In genomic region chr11:15621565-15621964, GRCh38 we compare ENCODE assay signal across 2 cellular contexts.
TF ChIP-seq lines count a peak whose summit lies in the region.

No MANE protein-coding gene starts in this region.

TF ChIP-seq in liver, 16 proteins besides CTCF, POLR2A, EP300 and RAD21 (continued from another document):
- TF ChIP-seq REST (IDR thresholded peaks at IDR 0.05) (no peak), MAX (IDR thresholded peaks at IDR 0.05) (no peak), EGR1 (IDR thresholded peaks at IDR 0.05; ENCODE audit: low read depth in 2 of 2) (no peak), RXRA (IDR thresholded peaks at IDR 0.05) (peak; percentile 9 to 53), ATF3 (IDR thresholded peaks at IDR 0.05) (no peak), NR2F2 (IDR thresholded peaks at IDR 0.05) (peak; percentile 94), ZBTB33 (IDR thresholded peaks at IDR 0.05) (no peak), TAF1 (conservative IDR thresholded peaks at IDR 0.05) (no peak), HNF4G (IDR thresholded peaks at IDR 0.05) (no peak), FOXA1 (IDR thresholded peaks at IDR 0.05) (no peak), YY1 (IDR thresholded peaks at IDR 0.05) (no peak), JUND (IDR thresholded peaks at IDR 0.05) (no peak), GABPA (IDR thresholded peaks at IDR 0.05 in 1 of 2, conservative IDR thresholded peaks at IDR 0.05 in 1 of 2) (no peak)
TF ChIP-seq in liver: peak in this region for 3.

TF ChIP-seq in HepG2, 621 proteins besides CTCF, POLR2A, EP300 and RAD21 (continued from another document):
- TF ChIP-seq AHDC1 (CRISPR knock-in tag; IDR thresholded peaks at IDR 0.05; ENCODE audit: borderline replicate concordance), result no peak
- TF ChIP-seq ZUFSP (CRISPR knock-in tag; IDR thresholded peaks at IDR 0.05; ENCODE audit: borderline replicate concordance), result no peak
- no peak for TF ChIP-seq ZNF512 (CRISPR knock-in tag; IDR thresholded peaks at IDR 0.05)
- TF ChIP-seq ZNF709 (CRISPR knock-in tag; IDR thresholded peaks at IDR 0.05), result no peak
- no peak for TF ChIP-seq ZNF652 (CRISPR knock-in tag; IDR thresholded peaks at IDR 0.05; ENCODE audit: borderline replicate concordance, low read depth)
- TF ChIP-seq CCDC6 (CRISPR knock-in tag; IDR thresholded peaks at IDR 0.05), result no peak
